ENCODE assay signal across 8 cellular contexts in the genomic region with DNA sequence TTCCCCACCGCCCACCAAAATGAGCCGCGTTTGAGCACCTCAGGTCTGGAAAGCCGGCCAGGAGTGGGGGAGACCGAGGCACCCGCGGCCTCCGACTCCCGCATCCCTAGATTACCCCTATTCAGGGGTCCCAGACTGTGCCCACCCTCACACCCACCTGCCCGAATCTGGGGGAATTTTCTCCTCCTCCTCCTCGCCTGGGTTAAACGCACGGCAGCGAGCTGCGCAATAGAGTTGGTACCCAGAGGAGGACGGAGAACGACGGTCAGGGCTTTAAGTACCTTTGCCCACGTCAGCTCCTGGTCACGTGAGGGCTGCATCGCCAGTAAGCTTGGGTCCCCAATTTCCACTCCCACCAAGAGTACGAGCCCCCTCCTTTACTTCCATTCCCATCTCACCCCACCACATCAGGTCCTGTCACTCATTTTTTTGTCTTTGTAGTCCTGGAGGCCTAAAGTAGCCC. TPM values are rescaled to one million over a fixed set of nuclear protein-coding genes. Genes with fewer than 3 reads are reported as not detected.
DNase-seq lines count a peak whose midpoint lies in the region; ATAC-seq, FAIRE-seq and TF ChIP-seq lines count a peak whose summit lies in the region.

A gene (minus strand): TSS at position 250 of the 463 bp plus-strand sequence. CDS start 2,262 bp downstream, outside the sequence.

- H3K4me3 ChIP-seq in fibroblast of villous mesenchyme (ENCODE audit: low read depth, low read length) = peak within 1 kb of the TSS; percentile 78
- H3K4me3 ChIP-seq in naive thymus-derived CD4-positive, alpha-beta T cell (ENCODE audit: low read length) = peak within 1 kb of the TSS; percentile 61

- no peaks in the 10 kb centered on the region for H3K9me3 ChIP-seq in naive thymus-derived CD4-positive, alpha-beta T cell (ENCODE audit: control insufficient read depth in 2 of 3, low read length in 3 of 3)

- no peaks in the 10 kb centered on the region for H3K4me1 ChIP-seq in naive thymus-derived CD4-positive, alpha-beta T cell (ENCODE audit: control insufficient read depth in 2 of 2, insufficient read depth in 2 of 2, low read length in 2 of 2)

- peak within 1 kb of the TSS; percentile 73 for H3K27ac ChIP-seq in naive thymus-derived CD4-positive, alpha-beta T cell (ENCODE audit: low read depth, low read length)

- H3K4me3 Mint-ChIP-seq in activated CD4-positive, alpha-beta memory T cell treated with anti-CD3 and anti-CD28 coated beads, Interleukin-2, amount 10 ng/mL, durations not matched to agents 7 days and 5 days = peak within 1 kb of the TSS; percentile 68
- H3K4me3 Mint-ChIP-seq in naive thymus-derived CD4-positive, alpha-beta T cell = peak within 1 kb of the TSS; percentile 80 to 91 (median 88)

- DNase-seq in AG09319 (ENCODE audit: extremely low read depth, low read depth) = peak; percentile 58
- DNase-seq in LHCN-M2 (ENCODE audit: low read depth) = peak; percentile 89
- no peak for DNase-seq in activated CD4-positive, alpha-beta memory T cell treated with anti-CD3 and anti-CD28 coated beads, Interleukin-2, amount 10 ng/mL, durations not matched to agents 7 days and 5 days
- peak; percentile 57 for DNase-seq in fibroblast of villous mesenchyme (ENCODE audit: low read depth)
- DNase-seq in naive thymus-derived CD4-positive, alpha-beta T cell = no peak
- peak; percentile 76 for DNase-seq in urothelium cell line (ENCODE audit: low spot score)

- POLR2A ChIA-PET in activated CD4-positive, alpha-beta memory T cell treated with anti-CD3 and anti-CD28 coated beads, Interleukin-2, amount 10 ng/mL, durations not matched to agents 7 days and 5 days (lab: Charles Lee) = no interaction called here
- POLR2A ChIA-PET in naive thymus-derived CD4-positive, alpha-beta T cell (lab: Charles Lee) = interaction anchor here (1.3 kb wide), 1 partner anchor 272 kb away, joined by 3 read pairs; a partner anchor contains a TSS

- H3K36me3 ChIP-seq in naive thymus-derived CD4-positive, alpha-beta T cell (ENCODE audit: control insufficient read depth in 2 of 3, insufficient read depth in 3 of 3, low read length in 3 of 3) = no peaks in the 10 kb centered on the region

- H3K9me3 Mint-ChIP-seq in activated CD4-positive, alpha-beta memory T cell treated with anti-CD3 and anti-CD28 coated beads, Interleukin-2, amount 10 ng/mL, durations not matched to agents 7 days and 5 days = no peaks in the 10 kb centered on the region
- H3K9me3 Mint-ChIP-seq in naive thymus-derived CD4-positive, alpha-beta T cell = peaks cover 0 to 3% (median 0%) of the 10 kb centered on the region in 11 donors

- peaks cover 21% of the 10 kb centered on the region for H3K4me1 Mint-ChIP-seq in activated CD4-positive, alpha-beta memory T cell treated with anti-CD3 and anti-CD28 coated beads, Interleukin-2, amount 10 ng/mL, durations not matched to agents 7 days and 5 days
- peaks cover 7 to 23% (median 14%) of the 10 kb centered on the region in 7 donors for H3K4me1 Mint-ChIP-seq in naive thymus-derived CD4-positive, alpha-beta T cell

- H3K27me3 Mint-ChIP-seq in activated CD4-positive, alpha-beta memory T cell treated with anti-CD3 and anti-CD28 coated beads, Interleukin-2, amount 10 ng/mL, durations not matched to agents 7 days and 5 days = peaks cover 10% of the 10 kb centered on the region
- peaks cover 0 to 11% (median 0%) of the 10 kb centered on the region in 5 donors for H3K27me3 Mint-ChIP-seq in naive thymus-derived CD4-positive, alpha-beta T cell

- CTCF ChIA-PET in activated CD4-positive, alpha-beta memory T cell treated with anti-CD3 and anti-CD28 coated beads, Interleukin-2, amount 10 ng/mL, durations not matched to agents 7 days and 5 days (lab: Charles Lee) = no interaction called here
- CTCF ChIA-PET in naive thymus-derived CD4-positive, alpha-beta T cell (lab: Charles Lee) = no interaction called here

- no peak for TF ChIP-seq CTCF in AG09319 (IDR thresholded peaks at IDR 0.05; ENCODE audit: low read depth, low read length)
- TF ChIP-seq CTCF in fibroblast of villous mesenchyme (IDR thresholded peaks at IDR 0.05; ENCODE audit: insufficient read depth, low read depth, low read length) = no peak

- H3K27me3 ChIP-seq in naive thymus-derived CD4-positive, alpha-beta T cell (ENCODE audit: control insufficient read depth in 2 of 2, insufficient read depth in 2 of 2, low read length in 2 of 2) = no peaks in the 10 kb centered on the region

- intact Hi-C loops in naive thymus-derived CD4-positive, alpha-beta T cell (cut with micrococcal nuclease) = loop anchor here in 1 of 2 donors (2.0 to 10.0 kb wide), 2 partner anchors 135 to 251 kb away; a partner anchor contains a TSS

- H3K27ac Mint-ChIP-seq in activated CD4-positive, alpha-beta memory T cell treated with anti-CD3 and anti-CD28 coated beads, Interleukin-2, amount 10 ng/mL, durations not matched to agents 7 days and 5 days = no peak within 1 kb of the TSS
- H3K27ac Mint-ChIP-seq in naive thymus-derived CD4-positive, alpha-beta T cell = peak within 1 kb of the TSS; percentile 49 to 90 (median 85)

- no peaks in the 10 kb centered on the region for H3K36me3 Mint-ChIP-seq in activated CD4-positive, alpha-beta memory T cell treated with anti-CD3 and anti-CD28 coated beads, Interleukin-2, amount 10 ng/mL, durations not matched to agents 7 days and 5 days (ENCODE audit: low read depth)
- no peaks in the 10 kb centered on the region for H3K36me3 Mint-ChIP-seq in naive thymus-derived CD4-positive, alpha-beta T cell

- ATAC-seq in GM18909 (IDR thresholded peaks at IDR 0.05; ENCODE audit: poor library complexity, unreplicated experiment) (peak; percentile 63), GM21528 (IDR thresholded peaks at IDR 0.05; ENCODE audit: low FRiP score, unreplicated experiment) (no peak)
- no peak for ATAC-seq in naive thymus-derived CD4-positive, alpha-beta T cell

- FAIRE-seq in urothelium cell line (lab: Jason Lieb, UNC) = no peak

RNA-seq across cellular contexts. Expression of the gene that starts here (rescaled TPM):
- total RNA-seq in LHCN-M2 (2014; rRNA removed) (199 and 221 TPM in 2 replicates), fibroblast of villous mesenchyme (63.8 and 76.4 TPM in 2 replicates)
- polyA plus RNA-seq in LHCN-M2 (2012) = 98.0 TPM
- total RNA-seq in activated CD4-positive, alpha-beta memory T cell treated with anti-CD3 and anti-CD28 coated beads, Interleukin-2, amount 10 ng/mL, durations not matched to agents 7 days and 5 days = 1 to 10 TPM; 2.1 to 2.5 TPM
- total RNA-seq in naive thymus-derived CD4-positive, alpha-beta T cell = 10 to 100 TPM in 2 of 5 experiments, 1 to 10 TPM in 3; 2.9 to 17.8 (median 5.2) TPM
- polyA plus RNA-seq in naive thymus-derived CD4-positive, alpha-beta T cell = 1 to 10 TPM; 2.8 to 4.0 TPM

Comparison
In these comparisons a context has a peak if more than half of its experiments do, and no peak if none do; other contexts are left out.
1. DNase-seq: peak in AG09319 (single experiment), LHCN-M2 (single experiment), fibroblast of villous mesenchyme (single experiment) and urothelium cell line (single experiment); none in activated CD4-positive, alpha-beta memory T cell treated with anti-CD3 and anti-CD28 coated beads, Interleukin-2, amount 10 ng/mL, durations not matched to agents 7 days and 5 days (single experiment) and naive thymus-derived CD4-positive, alpha-beta T cell (0 of 9).